1 cellular context compared by ENCODE assay signal in the genomic region with DNA sequence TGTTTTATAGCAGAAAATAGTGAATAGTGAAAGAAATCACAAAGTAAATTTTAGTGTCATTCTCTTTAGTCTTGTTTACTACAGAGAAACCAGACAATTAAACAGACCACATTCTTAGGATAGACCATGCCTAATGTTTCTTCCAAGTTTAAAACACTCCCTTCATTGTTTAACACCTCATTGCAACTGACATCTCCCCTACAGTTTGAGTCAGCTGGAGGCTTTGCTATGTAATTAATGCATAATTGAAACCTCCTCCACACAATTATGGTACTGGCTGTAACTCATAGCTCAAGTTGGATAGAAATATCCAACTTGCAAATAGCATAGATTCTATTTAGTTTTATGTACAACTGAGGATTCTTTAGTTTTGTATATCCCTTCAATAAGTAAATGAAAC.
TF ChIP-seq lines count a peak whose summit lies in the region.

No MANE protein-coding gene starts in this region.

TF ChIP-seq in GM23338, 12 proteins besides CTCF, POLR2A, EP300 and RAD21 (continued from another document):
- TF ChIP-seq, protein P1, sequence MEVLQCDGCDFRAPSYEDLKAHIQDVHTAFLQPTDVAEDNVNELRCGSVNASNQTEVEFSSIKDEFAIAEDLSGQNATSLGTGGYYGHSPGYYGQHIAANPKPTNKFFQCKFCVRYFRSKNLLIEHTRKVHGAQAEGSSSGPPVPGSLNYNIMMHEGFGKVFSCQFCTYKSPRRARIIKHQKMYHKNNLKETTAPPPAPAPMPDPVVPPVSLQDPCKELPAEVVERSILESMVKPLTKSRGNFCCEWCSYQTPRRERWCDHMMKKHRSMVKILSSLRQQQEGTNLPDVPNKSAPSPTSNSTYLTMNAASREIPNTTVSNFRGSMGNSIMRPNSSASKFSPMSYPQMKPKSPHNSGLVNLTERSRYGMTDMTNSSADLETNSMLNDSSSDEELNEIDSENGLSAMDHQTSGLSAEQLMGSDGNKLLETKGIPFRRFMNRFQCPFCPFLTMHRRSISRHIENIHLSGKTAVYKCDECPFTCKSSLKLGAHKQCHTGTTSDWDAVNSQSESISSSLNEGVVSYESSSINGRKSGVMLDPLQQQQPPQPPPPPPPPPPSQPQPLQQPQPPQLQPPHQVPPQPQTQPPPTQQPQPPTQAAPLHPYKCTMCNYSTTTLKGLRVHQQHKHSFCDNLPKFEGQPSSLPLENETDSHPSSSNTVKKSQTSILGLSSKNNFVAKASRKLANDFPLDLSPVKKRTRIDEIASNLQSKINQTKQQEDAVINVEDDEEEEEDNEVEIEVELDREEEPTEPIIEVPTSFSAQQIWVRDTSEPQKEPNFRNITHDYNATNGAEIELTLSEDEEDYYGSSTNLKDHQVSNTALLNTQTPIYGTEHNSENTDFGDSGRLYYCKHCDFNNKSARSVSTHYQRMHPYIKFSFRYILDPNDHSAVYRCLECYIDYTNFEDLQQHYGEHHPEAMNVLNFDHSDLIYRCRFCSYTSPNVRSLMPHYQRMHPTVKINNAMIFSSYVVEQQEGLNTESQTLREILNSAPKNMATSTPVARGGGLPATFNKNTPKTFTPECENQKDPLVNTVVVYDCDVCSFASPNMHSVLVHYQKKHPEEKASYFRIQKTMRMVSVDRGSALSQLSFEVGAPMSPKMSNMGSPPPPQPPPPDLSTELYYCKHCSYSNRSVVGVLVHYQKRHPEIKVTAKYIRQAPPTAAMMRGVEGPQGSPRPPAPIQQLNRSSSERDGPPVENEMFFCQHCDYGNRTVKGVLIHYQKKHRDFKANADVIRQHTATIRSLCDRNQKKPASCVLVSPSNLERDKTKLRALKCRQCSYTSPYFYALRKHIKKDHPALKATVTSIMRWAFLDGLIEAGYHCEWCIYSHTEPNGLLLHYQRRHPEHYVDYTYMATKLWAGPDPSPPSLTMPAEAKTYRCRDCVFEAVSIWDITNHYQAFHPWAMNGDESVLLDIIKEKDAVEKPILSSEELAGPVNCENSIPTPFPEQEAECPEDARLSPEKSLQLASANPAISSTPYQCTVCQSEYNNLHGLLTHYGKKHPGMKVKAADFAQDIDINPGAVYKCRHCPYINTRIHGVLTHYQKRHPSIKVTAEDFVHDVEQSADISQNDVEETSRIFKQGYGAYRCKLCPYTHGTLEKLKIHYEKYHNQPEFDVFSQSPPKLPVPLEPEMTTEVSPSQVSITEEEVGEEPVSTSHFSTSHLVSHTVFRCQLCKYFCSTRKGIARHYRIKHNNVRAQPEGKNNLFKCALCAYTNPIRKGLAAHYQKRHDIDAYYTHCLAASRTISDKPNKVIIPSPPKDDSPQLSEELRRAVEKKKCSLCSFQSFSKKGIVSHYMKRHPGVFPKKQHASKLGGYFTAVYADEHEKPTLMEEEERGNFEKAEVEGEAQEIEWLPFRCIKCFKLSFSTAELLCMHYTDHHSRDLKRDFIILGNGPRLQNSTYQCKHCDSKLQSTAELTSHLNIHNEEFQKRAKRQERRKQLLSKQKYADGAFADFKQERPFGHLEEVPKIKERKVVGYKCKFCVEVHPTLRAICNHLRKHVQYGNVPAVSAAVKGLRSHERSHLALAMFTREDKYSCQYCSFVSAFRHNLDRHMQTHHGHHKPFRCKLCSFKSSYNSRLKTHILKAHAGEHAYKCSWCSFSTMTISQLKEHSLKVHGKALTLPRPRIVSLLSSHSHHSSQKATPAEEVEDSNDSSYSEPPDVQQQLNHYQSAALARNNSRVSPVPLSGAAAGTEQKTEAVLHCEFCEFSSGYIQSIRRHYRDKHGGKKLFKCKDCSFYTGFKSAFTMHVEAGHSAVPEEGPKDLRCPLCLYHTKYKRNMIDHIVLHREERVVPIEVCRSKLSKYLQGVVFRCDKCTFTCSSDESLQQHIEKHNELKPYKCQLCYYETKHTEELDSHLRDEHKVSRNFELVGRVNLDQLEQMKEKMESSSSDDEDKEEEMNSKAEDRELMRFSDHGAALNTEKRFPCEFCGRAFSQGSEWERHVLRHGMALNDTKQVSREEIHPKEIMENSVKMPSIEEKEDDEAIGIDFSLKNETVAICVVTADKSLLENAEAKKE (CRISPR knock-in tag; IDR thresholded peaks at IDR 0.05): no peak
- TF ChIP-seq, protein P2, sequence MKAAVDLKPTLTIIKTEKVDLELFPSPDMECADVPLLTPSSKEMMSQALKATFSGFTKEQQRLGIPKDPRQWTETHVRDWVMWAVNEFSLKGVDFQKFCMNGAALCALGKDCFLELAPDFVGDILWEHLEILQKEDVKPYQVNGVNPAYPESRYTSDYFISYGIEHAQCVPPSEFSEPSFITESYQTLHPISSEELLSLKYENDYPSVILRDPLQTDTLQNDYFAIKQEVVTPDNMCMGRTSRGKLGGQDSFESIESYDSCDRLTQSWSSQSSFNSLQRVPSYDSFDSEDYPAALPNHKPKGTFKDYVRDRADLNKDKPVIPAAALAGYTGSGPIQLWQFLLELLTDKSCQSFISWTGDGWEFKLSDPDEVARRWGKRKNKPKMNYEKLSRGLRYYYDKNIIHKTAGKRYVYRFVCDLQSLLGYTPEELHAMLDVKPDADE (IDR thresholded peaks at IDR 0.05): no peak
- TF ChIP-seq POLR2AphosphoS5 (IDR thresholded peaks at IDR 0.05; ENCODE audit: low read depth) (no peak), EZH2 (IDR thresholded peaks at IDR 0.05; ENCODE audit: low read depth, unreplicated experiment) (no peak)
